ENCODE assay signal across 1 cellular context in genomic region chr15:40857601-40858351, GRCh38.
TF ChIP-seq lines count a peak whose summit lies in the region.

No MANE protein-coding gene starts in this region.

TF ChIP-seq in HepG2, 621 proteins besides CTCF, POLR2A, EP300 and RAD21 (continued from another document and continues in another):
- TF ChIP-seq ZHX1 (CRISPR knock-in tag; IDR thresholded peaks at IDR 0.05; ENCODE audit: low read depth) (no peak), SALL2 (CRISPR knock-in tag; IDR thresholded peaks at IDR 0.05) (0 out of 2 replicates have a peak, but pooled peaks have one; percentile 54), GZF1 (CRISPR knock-in tag; IDR thresholded peaks at IDR 0.05) (no peak), ZNF724P (CRISPR knock-in tag; IDR thresholded peaks at IDR 0.05; ENCODE audit: borderline replicate concordance) (no peak), RBM39 (IDR thresholded peaks at IDR 0.05; ENCODE audit: low read depth, low read length, poor library complexity, severe bottlenecking) (no peak), ZNF362 (CRISPR knock-in tag; IDR thresholded peaks at IDR 0.05; ENCODE audit: borderline replicate concordance) (no peak), ZNF546 (CRISPR knock-in tag; conservative IDR thresholded peaks at IDR 0.05) (no peak), RFXANK (CRISPR knock-in tag; IDR thresholded peaks at IDR 0.05) (no peak), STAT6 (CRISPR knock-in tag; IDR thresholded peaks at IDR 0.05; ENCODE audit: borderline replicate concordance) (no peak), TRIM22 (IDR thresholded peaks at IDR 0.05) (no peak), FOSL2 (CRISPR knock-in tag; IDR thresholded peaks at IDR 0.05) (peak; percentile 32; the same call in 1 of the 2 replicates), HDAC1 (CRISPR knock-in tag; IDR thresholded peaks at IDR 0.05) (no peak), SPEN (CRISPR knock-in tag; IDR thresholded peaks at IDR 0.05; ENCODE audit: low read depth) (no peak), ZNF513 (CRISPR knock-in tag; conservative IDR thresholded peaks at IDR 0.05) (0 out of 2 replicates have a peak, but pooled peaks have one; percentile 59), ZNF350 (CRISPR knock-in tag; IDR thresholded peaks at IDR 0.05; ENCODE audit: borderline replicate concordance, low read depth) (peak; percentile 47; the same call in 1 of the 2 replicates), ZNF317 (CRISPR knock-in tag; IDR thresholded peaks at IDR 0.05) (no peak), SAP130 (CRISPR knock-in tag; IDR thresholded peaks at IDR 0.05; ENCODE audit: low read depth) (peak; percentile 66), ZMYM3 (CRISPR knock-in tag; IDR thresholded peaks at IDR 0.05) (peak; percentile 53; the same call in 1 of the 2 replicates), MED1 (CRISPR knock-in tag; IDR thresholded peaks at IDR 0.05) (0 out of 2 replicates have a peak, but pooled peaks have one; percentile 22), FOXP1 (IDR thresholded peaks at IDR 0.05) (no peak), FOXP1 (CRISPR knock-in tag; IDR thresholded peaks at IDR 0.05) (no peak), EEA1 (CRISPR knock-in tag; IDR thresholded peaks at IDR 0.05; ENCODE audit: borderline replicate concordance) (no peak), ZNF605 (CRISPR knock-in tag; IDR thresholded peaks at IDR 0.05) (0 out of 2 replicates have a peak, but pooled peaks have one; percentile 57), PHF20 (CRISPR knock-in tag; IDR thresholded peaks at IDR 0.05) (0 out of 2 replicates have a peak, but pooled peaks have one; percentile 33), ELF3 (CRISPR knock-in tag; IDR thresholded peaks at IDR 0.05) (peak; percentile 34; the same call in 1 of the 2 replicates), ZNF747 (CRISPR knock-in tag; IDR thresholded peaks at IDR 0.05; ENCODE audit: borderline replicate concordance) (peak; percentile 42; the same call in 1 of the 2 replicates), PLSCR1 (CRISPR knock-in tag; IDR thresholded peaks at IDR 0.05; ENCODE audit: borderline replicate concordance) (no peak), LRRFIP1 (CRISPR knock-in tag; conservative IDR thresholded peaks at IDR 0.05) (no peak), ZNF460 (CRISPR knock-in tag; IDR thresholded peaks at IDR 0.05; ENCODE audit: borderline replicate concordance) (no peak), ZNF574 (CRISPR knock-in tag; IDR thresholded peaks at IDR 0.05) (peak; percentile 47), RORA (CRISPR knock-in tag; IDR thresholded peaks at IDR 0.05) (no peak), TBX2 (CRISPR knock-in tag; IDR thresholded peaks at IDR 0.05; ENCODE audit: borderline replicate concordance) (0 out of 2 replicates have a peak, but pooled peaks have one; percentile 22), KDM2A (CRISPR knock-in tag; IDR thresholded peaks at IDR 0.05; ENCODE audit: borderline replicate concordance, low read depth) (peak; percentile 53; the same call in 1 of the 2 replicates), ZNF138 (CRISPR knock-in tag; IDR thresholded peaks at IDR 0.05; ENCODE audit: low read depth) (0 out of 2 replicates have a peak, but pooled peaks have one; percentile 39), ZFP90 (CRISPR knock-in tag; IDR thresholded peaks at IDR 0.05; ENCODE audit: borderline replicate concordance) (peak; percentile 30; the same call in 1 of the 2 replicates), ZNF326 (CRISPR knock-in tag; IDR thresholded peaks at IDR 0.05; ENCODE audit: borderline replicate concordance) (no peak), SMC3 (IDR thresholded peaks at IDR 0.05; ENCODE audit: low read length) (peak; percentile 86), ZSCAN20 (CRISPR knock-in tag; IDR thresholded peaks at IDR 0.05; ENCODE audit: borderline replicate concordance) (no peak), MAX (IDR thresholded peaks at IDR 0.05) (peak; percentile 40; the same call in 1 of the 2 replicates), EHMT2 (IDR thresholded peaks at IDR 0.05; ENCODE audit: borderline replicate concordance, low read depth, low read length) (no peak), HNF4A (CRISPR knock-in tag; IDR thresholded peaks at IDR 0.05) (peak; percentile 23; the same call in 1 of the 2 replicates), SRSF4 (IDR thresholded peaks at IDR 0.05; ENCODE audit: low read depth, low read length, poor library complexity, severe bottlenecking) (no peak), ZNF891 (CRISPR knock-in tag; IDR thresholded peaks at IDR 0.05) (peak; percentile 60; the same call in 1 of the 2 replicates), PHF21A (CRISPR knock-in tag; IDR thresholded peaks at IDR 0.05) (peak; percentile 36; the same call in 1 of the 2 replicates), GATAD2A (CRISPR knock-in tag; IDR thresholded peaks at IDR 0.05) (peak; percentile 46; the same call in 1 of the 2 replicates), ZNF614 (CRISPR knock-in tag; IDR thresholded peaks at IDR 0.05; ENCODE audit: borderline replicate concordance) (peak; percentile 48; the same call in 1 of the 2 replicates), CBFB (CRISPR knock-in tag; IDR thresholded peaks at IDR 0.05) (peak; percentile 24; the same call in 1 of the 2 replicates), NFKB2 (CRISPR knock-in tag; IDR thresholded peaks at IDR 0.05; ENCODE audit: borderline replicate concordance) (0 out of 2 replicates have a peak, but pooled peaks have one; percentile 19), BHLHE40 (IDR thresholded peaks at IDR 0.05; ENCODE audit: low read length) (peak; percentile 17; the same call in 1 of the 2 replicates), ZNF24 (IDR thresholded peaks at IDR 0.05) (peak; percentile 88), YY1 (IDR thresholded peaks at IDR 0.05; ENCODE audit: insufficient read depth, insufficient replicate concordance, low read depth, low read length) (peak; percentile 31)
